In genomic region chr6:28940859-28941680, GRCh38 we compare ENCODE assay signal across 8 cellular contexts. TPM values are rescaled to one million over a fixed set of nuclear protein-coding genes. Genes with fewer than 3 reads are reported as not detected.
DNase-seq lines count a peak whose midpoint lies in the region; ATAC-seq and TF ChIP-seq lines count a peak whose summit lies in the region.

No MANE protein-coding gene starts in this region.

- H3K27ac ChIP-seq in Peyer's patch, result peak overlapping the region; percentile 69 to 81 (median 72)

- TF ChIP-seq CTCF in Peyer's patch (IDR thresholded peaks at IDR 0.05) (no peak), fibroblast of pulmonary artery (IDR thresholded peaks at IDR 0.05; ENCODE audit: low read length, missing control alignments) (no peak)

- no peaks in the 10 kb centered on the region for H3K9me3 ChIP-seq in Peyer's patch

- peak; percentile 93 for DNase-seq in Caki2 (ENCODE audit: low read depth)
- peak; percentile 82 for DNase-seq in Jurkat, Clone E6-1 (ENCODE audit: low read depth, low spot score)
- peak in 2 of 3 donors; percentile 63 to 86 for DNase-seq in Peyer's patch
- peak; percentile 91 for DNase-seq in fibroblast of pulmonary artery (ENCODE audit: low read depth)
- peak; percentile 72 for DNase-seq in natural killer cell treated with Interleukin-12 subunit alpha and Interleukin-12 subunit beta and Interleukin-15 and Interleukin-18, amount 100 ng/mL, for 72 hours (ENCODE audit: low spot score)

- peak overlapping the region; percentile 75 for H3K4me3 ChIP-seq in Jurkat, Clone E6-1 (ENCODE audit: low read length)
- H3K4me3 ChIP-seq in Peyer's patch, result peak overlapping the region; percentile 38 to 67 (median 54)
- H3K4me3 ChIP-seq in fibroblast of pulmonary artery (replicated peaks; ENCODE audit: low read depth, low read length), result peak overlapping the region; percentile 57

- TF ChIP-seq POLR2A in Peyer's patch (IDR thresholded peaks at IDR 0.05), result peak in 1 of 2 donors; percentile 20

- H3K4me1 ChIP-seq in Peyer's patch, result peaks cover 3 to 21% (median 7%) of the 10 kb centered on the region in 4 donors

- no peaks in the 10 kb centered on the region for H3K36me3 ChIP-seq in Peyer's patch

- H3K27me3 Mint-ChIP-seq in activated T-helper 17 cell treated with anti-CD3 and anti-CD28 coated beads, Interleukin-2, amount 50 U/mL, for 72 hours, result no peaks in the 10 kb centered on the region
- no peaks in the 10 kb centered on the region for H3K27me3 Mint-ChIP-seq in natural killer cell treated with Interleukin-12 subunit alpha and Interleukin-12 subunit beta and Interleukin-15 and Interleukin-18, amount 100 ng/mL, for 72 hours
- H3K27me3 Mint-ChIP-seq in stimulated activated naive CD8-positive, alpha-beta T cell treated with anti-CD3 and anti-CD28 coated beads, Interleukin-15, Interleukin-2, amounts not matched to agents 100 ng/mL and 50 ng/mL, for 24 hours, result peaks cover 3% of the 10 kb centered on the region

- H3K27me3 ChIP-seq in Peyer's patch, result no peaks in the 10 kb centered on the region

- peak overlapping the region; percentile 95 for H3K4me3 Mint-ChIP-seq in activated T-helper 17 cell treated with anti-CD3 and anti-CD28 coated beads, Interleukin-2, amount 50 U/mL, for 72 hours
- peak overlapping the region; percentile 97 for H3K4me3 Mint-ChIP-seq in natural killer cell treated with Interleukin-12 subunit alpha and Interleukin-12 subunit beta and Interleukin-15 and Interleukin-18, amount 100 ng/mL, for 72 hours
- peak overlapping the region; percentile 92 for H3K4me3 Mint-ChIP-seq in stimulated activated naive CD8-positive, alpha-beta T cell treated with anti-CD3 and anti-CD28 coated beads, Interleukin-15, Interleukin-2, amounts not matched to agents 100 ng/mL and 50 ng/mL, for 24 hours

- H3K36me3 Mint-ChIP-seq in activated T-helper 17 cell treated with anti-CD3 and anti-CD28 coated beads, Interleukin-2, amount 50 U/mL, for 72 hours (ENCODE audit: low read depth), result peaks cover 31% of the 10 kb centered on the region
- no peaks in the 10 kb centered on the region for H3K36me3 Mint-ChIP-seq in natural killer cell treated with Interleukin-12 subunit alpha and Interleukin-12 subunit beta and Interleukin-15 and Interleukin-18, amount 100 ng/mL, for 72 hours
- H3K36me3 Mint-ChIP-seq in stimulated activated naive CD8-positive, alpha-beta T cell treated with anti-CD3 and anti-CD28 coated beads, Interleukin-15, Interleukin-2, amounts not matched to agents 100 ng/mL and 50 ng/mL, for 24 hours (ENCODE audit: low read depth), result no peaks in the 10 kb centered on the region

- in situ Hi-C loops in Caki2 (cut with HindIII; ENCODE audit: low pct_unique_long_range_greater_than_20kb, low sequenced_read_pairs), result no loop called here

- ATAC-seq in GM21576 (IDR thresholded peaks at IDR 0.05; ENCODE audit: unreplicated experiment), result peak; percentile 62
- peak; percentile 82 for ATAC-seq in activated T-helper 17 cell treated with anti-CD3 and anti-CD28 coated beads, Interleukin-2, amount 50 U/mL, for 72 hours (replicated peaks)
- ATAC-seq in natural killer cell treated with Interleukin-12 subunit alpha and Interleukin-12 subunit beta and Interleukin-15 and Interleukin-18, amount 100 ng/mL, for 72 hours, result peak; percentile 85 to 86

- H3K4me1 Mint-ChIP-seq in activated T-helper 17 cell treated with anti-CD3 and anti-CD28 coated beads, Interleukin-2, amount 50 U/mL, for 72 hours, result peaks cover 24% of the 10 kb centered on the region
- peaks cover 51 to 53% of the 10 kb centered on the region in 2 donors for H3K4me1 Mint-ChIP-seq in natural killer cell treated with Interleukin-12 subunit alpha and Interleukin-12 subunit beta and Interleukin-15 and Interleukin-18, amount 100 ng/mL, for 72 hours (ENCODE audit: low read depth in 2 of 2)
- H3K4me1 Mint-ChIP-seq in stimulated activated naive CD8-positive, alpha-beta T cell treated with anti-CD3 and anti-CD28 coated beads, Interleukin-15, Interleukin-2, amounts not matched to agents 100 ng/mL and 50 ng/mL, for 24 hours (ENCODE audit: low read depth), result peaks cover 56% of the 10 kb centered on the region

- peak overlapping the region; percentile 93 for H3K27ac Mint-ChIP-seq in activated T-helper 17 cell treated with anti-CD3 and anti-CD28 coated beads, Interleukin-2, amount 50 U/mL, for 72 hours
- H3K27ac Mint-ChIP-seq in natural killer cell treated with Interleukin-12 subunit alpha and Interleukin-12 subunit beta and Interleukin-15 and Interleukin-18, amount 100 ng/mL, for 72 hours, result peak overlapping the region; percentile 93 to 99
- H3K27ac Mint-ChIP-seq in stimulated activated naive CD8-positive, alpha-beta T cell treated with anti-CD3 and anti-CD28 coated beads, Interleukin-15, Interleukin-2, amounts not matched to agents 100 ng/mL and 50 ng/mL, for 24 hours, result peak overlapping the region; percentile 97

- H3K9me3 Mint-ChIP-seq in activated T-helper 17 cell treated with anti-CD3 and anti-CD28 coated beads, Interleukin-2, amount 50 U/mL, for 72 hours, result no peaks in the 10 kb centered on the region
- no peaks in the 10 kb centered on the region for H3K9me3 Mint-ChIP-seq in natural killer cell treated with Interleukin-12 subunit alpha and Interleukin-12 subunit beta and Interleukin-15 and Interleukin-18, amount 100 ng/mL, for 72 hours
- H3K9me3 Mint-ChIP-seq in stimulated activated naive CD8-positive, alpha-beta T cell treated with anti-CD3 and anti-CD28 coated beads, Interleukin-15, Interleukin-2, amounts not matched to agents 100 ng/mL and 50 ng/mL, for 24 hours, result no peaks in the 10 kb centered on the region

RNA-seq across cellular contexts. Expression of gene TRIM27, which starts 17.3 kb away (rescaled TPM):
- total RNA-seq in Caki2 (2014; rRNA removed; shearing (Covaris generic); ENCODE audit: low replicate concordance), result 144 and 159 TPM in 2 replicates
- 56.8 TPM for polyA plus RNA-seq in Jurkat, Clone E6-1 (2012; ENCODE audit: insufficient read depth, insufficient read length)
- 10 to 100 TPM; 52.2 to 71.4 (median 64.2) TPM for total RNA-seq in Peyer's patch
- total RNA-seq in activated T-helper 17 cell treated with anti-CD3 and anti-CD28 coated beads, Interleukin-2, amount 50 U/mL, for 72 hours, result 10 to 100 TPM; 34.4 to 51.2 TPM
- 10 to 100 TPM; 49.1 to 74.0 TPM for total RNA-seq in natural killer cell treated with Interleukin-12 subunit alpha and Interleukin-12 subunit beta and Interleukin-15 and Interleukin-18, amount 100 ng/mL, for 72 hours

Comparison
In these comparisons a context has a peak if more than half of its experiments do, and no peak if none do; other contexts are left out.
1. Peak in every context shown above with its lines: DNase-seq, ATAC-seq, H3K4me3 ChIP-seq and H3K27ac ChIP-seq.